In the genomic region with DNA sequence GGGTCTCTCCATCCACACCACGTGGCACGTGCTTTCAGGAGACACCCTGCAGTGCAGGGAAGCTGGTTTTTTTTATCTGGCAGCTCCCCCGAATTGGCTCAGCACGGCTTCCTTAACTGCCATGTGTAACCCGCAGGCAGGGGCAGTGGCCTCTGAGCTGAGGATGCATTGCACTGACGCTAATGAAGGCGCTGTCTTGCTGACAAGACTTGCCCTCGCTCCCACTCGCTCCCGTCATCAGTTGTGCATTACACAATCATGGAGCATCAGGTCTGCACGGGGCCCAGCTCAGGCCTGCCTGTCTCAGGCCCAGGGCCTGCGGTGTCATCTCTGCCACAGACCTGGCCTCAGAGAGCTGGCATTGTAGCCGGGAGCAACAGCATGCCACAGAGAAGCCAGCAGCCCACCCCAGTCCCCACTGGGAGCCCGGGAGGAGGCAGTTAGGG, we compare ENCODE assay signal across 15 cellular contexts.
DNase-seq lines count a peak whose midpoint lies in the region; ATAC-seq and TF ChIP-seq lines count a peak whose summit lies in the region.
"Had no signal": no experiment of that assay in that cellular context is flagged by ENCODE, and none has a peak within 500 bp of the region (broad histone marks: within the 10 kb centered on the region; RNA-seq: fewer than 3 reads in every experiment).

No MANE protein-coding gene starts in this region.

- H3K27ac ChIP-seq in IMR-90 (ENCODE audit: insufficient read depth, low read length), result no peak overlapping the region
- no peak overlapping the region for H3K27ac ChIP-seq in spleen
- H3K27ac ChIP-seq: A549, C4-2B had no signal

- H2BK5ac ChIP-seq in IMR-90 (ENCODE audit: low read depth, low read length, poor library complexity, severe bottlenecking), result no peak overlapping the region

- no peak for TF ChIP-seq RAD21 in IMR-90 (IDR thresholded peaks at IDR 0.05; ENCODE audit: low read length)

- H2AK5ac ChIP-seq in IMR-90 (ENCODE audit: low read depth, low read length), result no peak overlapping the region

- H3K9me1 ChIP-seq in IMR-90 (ENCODE audit: insufficient read depth, low read length), result no peaks in the 10 kb centered on the region

- no peak overlapping the region for H4K5ac ChIP-seq in IMR-90 (ENCODE audit: low read depth, low read length)

- no peaks in the 10 kb centered on the region for H3K4me1 ChIP-seq in IMR-90 (ENCODE audit: control insufficient read depth, insufficient read depth, low read length)
- H3K4me1 ChIP-seq in spleen, result no peaks in the 10 kb centered on the region
- H3K4me1 ChIP-seq: A549, BE2C had no signal

- H2BK120ac ChIP-seq in IMR-90 (ENCODE audit: low read depth, low read length), result no peak overlapping the region

- no peak for ATAC-seq in IMR-90 (ENCODE audit: low read depth)
- ATAC-seq: A549, GM12878, GM23338 had no signal

- DNase-seq in IMR-90, result peak; percentile 6
- DNase-seq in NB4 (ENCODE audit: low read depth), result peak; percentile 92
- peak; percentile 8 for DNase-seq in fibroblast of villous mesenchyme (ENCODE audit: low read depth)
- peak; percentile 77 for DNase-seq in posterior vena cava (ENCODE audit: low spot score)
- no peak for DNase-seq in NCI-H1048 (lab: John Stamatoyannopoulos, UW)
- DNase-seq in MG63, result no peak
- no peak for DNase-seq in spleen
- DNase-seq: BE2C; CD4-positive, alpha-beta memory T cell; DMS79; H9 had no signal

- no peak overlapping the region for H4K91ac ChIP-seq in IMR-90 (ENCODE audit: insufficient read depth, low read depth, low read length)

- no peak overlapping the region for H3K14ac ChIP-seq in IMR-90 (replicated peaks; ENCODE audit: low read depth, low read length)

- in situ Hi-C loops in IMR-90 (cut with MboI; ENCODE audit: low sequenced_read_pairs), result no loop called here

- H3K18ac ChIP-seq in IMR-90 (ENCODE audit: low read depth, low read length), result no peak overlapping the region

- intact Hi-C loops in IMR-90 (cut with micrococcal nuclease) (no loop called here), posterior vena cava (cut with DNase I) (no loop called here), spleen (cut with DNase I; ENCODE audit: low total_unique reads) (no loop called here)

- H2AFZ ChIP-seq in IMR-90 (replicated peaks; ENCODE audit: low read length, poor library complexity), result no peak overlapping the region
- H2AFZ ChIP-seq: GM23338 had no signal

- H3K9me3 ChIP-seq in IMR-90 (ENCODE audit: control insufficient read depth, insufficient read depth, low read length) (peaks cover 6% of the 10 kb centered on the region; the same call in 1 of the 2 replicates), MG63 (peaks cover 7% of the 10 kb centered on the region), spleen (peaks cover 0 to 18% (median 15%) of the 10 kb centered on the region in 8 donors)
- H3K9me3 ChIP-seq: A549, BE2C had no signal

- no peak overlapping the region for H3K23ac ChIP-seq in IMR-90 (ENCODE audit: low read depth, low read length)

- H2AK9ac ChIP-seq in IMR-90 (replicated peaks; ENCODE audit: low read depth, low read length, poor library complexity), result no peak overlapping the region

- H3K4me2 ChIP-seq in IMR-90 (ENCODE audit: low read depth, low read length), result no peak overlapping the region
- H3K4me2 ChIP-seq: A549, GM23338 had no signal

- TF ChIP-seq CTCF in IMR-90 (conservative IDR thresholded peaks at IDR 0.05; ENCODE audit: low read depth, low read length), result no peak
- TF ChIP-seq CTCF in NB4 (IDR thresholded peaks at IDR 0.05; ENCODE audit: low read depth, low read length), result no peak
- TF ChIP-seq CTCF in fibroblast of villous mesenchyme (IDR thresholded peaks at IDR 0.05; ENCODE audit: insufficient read depth, low read depth, low read length), result no peak
- TF ChIP-seq CTCF in spleen (IDR thresholded peaks at IDR 0.05 in 8 of 11, conservative IDR thresholded peaks at IDR 0.05 in 3 of 11), result no peak

- no peaks in the 10 kb centered on the region for H3K79me1 ChIP-seq in IMR-90 (ENCODE audit: low read depth in 1 of 2, low read length in 2 of 2)

- H4K8ac ChIP-seq in IMR-90 (ENCODE audit: low read depth in 2 of 2, low read length in 2 of 2), result no peak overlapping the region

- dilution Hi-C loops in IMR-90 (cut with HindIII; ENCODE audit: low sequenced_read_pairs, unreplicated experiment), result no loop called here

- TF ChIP-seq POLR2A in IMR-90 (IDR thresholded peaks at IDR 0.05; ENCODE audit: low read depth, low read length) (no peak), NB4 (IDR thresholded peaks at IDR 0.05; ENCODE audit: extremely low read depth, insufficient read length) (no peak), spleen (IDR thresholded peaks at IDR 0.05) (no peak)

- CTCF ChIA-PET in IMR-90 (lab: Yijun Ruan, JAX), result no interaction called here

- no TSS peak for BruUV-seq in IMR-90 (replicated peaks; lab: Mats Ljungman, UMichigan)

- H4K20me1 ChIP-seq in IMR-90 (ENCODE audit: insufficient read depth, low read length), result no peaks in the 10 kb centered on the region

- H3K4me3 ChIP-seq in IMR-90 (ENCODE audit: insufficient read depth, low read depth, low read length) (no peak overlapping the region), NB4 (ENCODE audit: low read depth, low read length) (no peak overlapping the region), fibroblast of villous mesenchyme (ENCODE audit: low read depth, low read length) (no peak overlapping the region), MG63 (no peak overlapping the region), spleen (no peak overlapping the region)
- H3K4me3 ChIP-seq: A549, GM12878, GM23338 had no signal

- no peak overlapping the region for H3K9ac ChIP-seq in IMR-90 (ENCODE audit: low read depth, low read length)

- no peak overlapping the region for H2BK20ac ChIP-seq in IMR-90 (ENCODE audit: low read depth, low read length)

- H3K4ac ChIP-seq in IMR-90 (ENCODE audit: low read depth, low read length), result no peak overlapping the region

- WGBS in IMR-90 (ENCODE audit: extremely low coverage in 2 of 2, insufficient read length in 1 of 2), 2 experiments, result 54% methylated on average over 9 of the region's 14 CpGs; no CpG with 5 or more reads in 1 of the 2 experiments
- WGBS in spleen, 5 donors, result 84 to 91% (median 87%) methylated on average over 14 of the region's 14 CpGs

- H3K36me3 ChIP-seq in IMR-90 (ENCODE audit: control insufficient read depth, insufficient read depth, low read length) (no peaks in the 10 kb centered on the region), MG63 (no peaks in the 10 kb centered on the region), spleen (peaks cover 0 to 47% (median 0%) of the 10 kb centered on the region in 6 donors)
- H3K36me3 ChIP-seq: BE2C had no signal

- no peak overlapping the region for H2BK15ac ChIP-seq in IMR-90 (ENCODE audit: low read depth, low read length)

- H3K56ac ChIP-seq in IMR-90 (ENCODE audit: extremely low read depth, insufficient read depth, low read length), result no peak overlapping the region

- POLR2A ChIA-PET in IMR-90 (lab: Charles Lee; ENCODE audit: unreplicated experiment), result no interaction called here

- H3K27me3 ChIP-seq in IMR-90 (ENCODE audit: control insufficient read depth, insufficient read depth, low read length) (peaks cover 10% of the 10 kb centered on the region; the same call in 1 of the 2 replicates), MG63 (no peaks in the 10 kb centered on the region), spleen (replicated peaks in 1 of 7) (peaks cover 0 to 4% (median 0%) of the 10 kb centered on the region in 7 donors)
- H3K27me3 ChIP-seq: BE2C had no signal

TF ChIP-seq in IMR-90, 13 proteins besides CTCF, POLR2A, EP300 and RAD21:
- TF ChIP-seq MAZ (IDR thresholded peaks at IDR 0.05; ENCODE audit: borderline replicate concordance, low read depth, low read length), result no peak
- TF ChIP-seq NFE2L2 (IDR thresholded peaks at IDR 0.05; ENCODE audit: low read depth, low read length), result no peak
- TF ChIP-seq CEBPB (IDR thresholded peaks at IDR 0.05; ENCODE audit: low read depth, low read length), result peak; percentile 12; the same call in 1 of the 2 replicates
- no peak for TF ChIP-seq MXI1 (IDR thresholded peaks at IDR 0.05; ENCODE audit: borderline replicate concordance, low read depth, low read length)
TF ChIP-seq in IMR-90: peak in this region for 1.

Comparison
In these comparisons a context has a peak if more than half of its experiments do, and no peak if none do; other contexts are left out.
1. DNase-seq: peak in IMR-90 (single experiment), NB4 (single experiment), fibroblast of villous mesenchyme (single experiment) and posterior vena cava (single experiment); none in NCI-H1048 (single experiment), MG63 (single experiment) and spleen (single experiment).